In the genomic region with DNA sequence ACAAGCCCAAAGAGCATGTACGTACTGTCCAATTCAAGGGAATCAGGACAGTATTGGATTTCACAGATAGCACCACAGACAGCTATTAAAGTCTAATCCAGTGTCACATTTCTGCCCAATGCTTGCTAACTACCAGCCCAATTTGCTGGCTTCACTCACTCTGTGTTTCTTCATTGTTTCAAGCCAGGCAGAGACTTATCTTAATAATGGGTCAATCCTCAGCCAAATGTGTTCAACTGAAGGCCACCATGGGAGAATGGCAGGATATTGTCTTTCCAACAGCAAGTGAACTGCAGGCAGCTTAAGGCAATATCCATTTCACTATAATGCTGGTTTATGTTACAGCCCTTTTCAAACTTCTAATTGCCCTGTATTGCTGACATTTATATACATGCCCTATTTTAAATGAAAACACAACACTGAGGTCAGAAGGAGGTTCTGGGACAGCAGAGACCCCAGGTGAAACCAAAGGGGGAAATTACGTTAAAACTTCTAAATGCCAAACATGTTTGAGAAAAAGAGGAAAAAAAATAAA, we compare ENCODE assay signal across 25 cellular contexts.
"Had no signal": no experiment of that assay in that cellular context is flagged by ENCODE, and none has a peak within 500 bp of the region (broad histone marks: within the 10 kb centered on the region; RNA-seq: fewer than 3 reads in every experiment).

No MANE protein-coding gene starts in this region.

- H3K4me1 ChIP-seq: esophagus squamous epithelium, right lobe of liver, upper lobe of left lung, vagina had no signal

- H3K9me3 ChIP-seq: esophagus squamous epithelium, neutrophil, ovary, right lobe of liver, thoracic aorta, upper lobe of left lung, vagina had no signal

- DNase-seq: activated CD4-positive, alpha-beta T cell treated with anti-CD3 and anti-CD28 coated beads for 4 hours; activated CD4-positive, alpha-beta T cell treated with anti-CD3 and anti-CD28 coated beads, Interleukin-2, amount 50 U/mL, for 4 hours; activated naive CD4-positive, alpha-beta T cell treated with Interleukin-2 at 50 U/mL for 16 hours; activated T-cell treated with anti-CD3 and anti-CD28 coated beads for 4 hours; activated T-cell treated with anti-CD3 and anti-CD28 coated beads, Interleukin-2, amount 50 U/mL, for 72 hours; anterior cingulate cortex; effector CD4-positive, alpha-beta T cell; esophagus squamous epithelium; foreskin melanocyte; immature natural killer cell; kidney; left colon; midbrain; naive thymus-derived CD8-positive, alpha-beta T cell; ovary; right lobe of liver; stimulated activated CD4-positive, alpha-beta T cell treated with anti-CD3 and anti-CD28 coated beads, Interleukin-12 subunit alpha, Interleukin-12 subunit beta, amount 100 ng/mL, for 4 hours; stimulated activated CD4-positive, alpha-beta T cell treated with anti-CD3 and anti-CD28 coated beads, Interleukin-4, amount 100 ng/mL, for 1 hour; T-helper 1 cell; upper lobe of left lung had no signal

- H3K36me3 ChIP-seq: esophagus squamous epithelium, neutrophil, ovary, right lobe of liver, thoracic aorta, upper lobe of left lung, vagina had no signal

- H3K27ac ChIP-seq: epithelial cell of prostate, esophagus squamous epithelium, neutrophil, ovary, right lobe of liver, skin epidermis, thoracic aorta, upper lobe of left lung, vagina had no signal

- H3K27me3 ChIP-seq: esophagus squamous epithelium, neutrophil, ovary, right lobe of liver, upper lobe of left lung, vagina had no signal

- H3K4me3 ChIP-seq: esophagus squamous epithelium, ovary, right lobe of liver, skin epidermis, thoracic aorta, upper lobe of left lung, vagina had no signal
